1 cellular context compared by ENCODE assay signal in genomic region chrX:118726887-118727685, GRCh38.
TF ChIP-seq lines count a peak whose summit lies in the region.

Gene IL13RA1, plus strand, starts transcription at chrX:118727606. Its CDS starts 33 bp downstream, at chrX:118727639.

TF ChIP-seq in HepG2, 621 proteins besides CTCF, POLR2A, EP300 and RAD21 (continued from another document):
- 0 out of 2 replicates have a peak, but pooled peaks have one; percentile 58 for TF ChIP-seq ZMYM2 (CRISPR knock-in tag; IDR thresholded peaks at IDR 0.05)
- peak; percentile 46; the same call in 1 of the 2 replicates for TF ChIP-seq ZNF441 (CRISPR knock-in tag; IDR thresholded peaks at IDR 0.05; ENCODE audit: borderline replicate concordance)
- no peak for TF ChIP-seq MLX (CRISPR knock-in tag; IDR thresholded peaks at IDR 0.05)
- peak; percentile 59; the same call in 1 of the 2 replicates for TF ChIP-seq ETV5 (CRISPR knock-in tag; IDR thresholded peaks at IDR 0.05; ENCODE audit: borderline replicate concordance)
- no peak for TF ChIP-seq SCMH1 (CRISPR knock-in tag; IDR thresholded peaks at IDR 0.05; ENCODE audit: borderline replicate concordance)
- TF ChIP-seq ZBTB3 (CRISPR knock-in tag; IDR thresholded peaks at IDR 0.05; ENCODE audit: borderline replicate concordance, low read depth) = 0 out of 2 replicates have a peak, but pooled peaks have one; percentile 59
- TF ChIP-seq MED8 (CRISPR knock-in tag; IDR thresholded peaks at IDR 0.05; ENCODE audit: insufficient replicate concordance) = peak; percentile 71
- TF ChIP-seq ZBTB46 (CRISPR knock-in tag; IDR thresholded peaks at IDR 0.05; ENCODE audit: borderline replicate concordance) = no peak
- no peak for TF ChIP-seq RBAK (CRISPR knock-in tag; IDR thresholded peaks at IDR 0.05)
- TF ChIP-seq BRD4 (CRISPR knock-in tag; IDR thresholded peaks at IDR 0.05) = no peak
- TF ChIP-seq ZSCAN12 (CRISPR knock-in tag; IDR thresholded peaks at IDR 0.05) = no peak
- TF ChIP-seq AHDC1 (CRISPR knock-in tag; IDR thresholded peaks at IDR 0.05; ENCODE audit: borderline replicate concordance) = peak; percentile 81; the same call in 1 of the 2 replicates
- peak; percentile 97 for TF ChIP-seq SALL1 (CRISPR knock-in tag; IDR thresholded peaks at IDR 0.05)
- TF ChIP-seq DR1 (CRISPR knock-in tag; IDR thresholded peaks at IDR 0.05) = no peak
- no peak for TF ChIP-seq SNAPC2 (CRISPR knock-in tag; IDR thresholded peaks at IDR 0.05)
- no peak for TF ChIP-seq PRPF4 (IDR thresholded peaks at IDR 0.05; ENCODE audit: low read depth, low read length, poor library complexity, severe bottlenecking)
- TF ChIP-seq ZNF280D (CRISPR knock-in tag; IDR thresholded peaks at IDR 0.05) = peak; percentile 64; the same call in 1 of the 2 replicates
- peak; percentile 11; the same call in 1 of the 2 replicates for TF ChIP-seq YEATS4 (CRISPR knock-in tag; IDR thresholded peaks at IDR 0.05; ENCODE audit: borderline replicate concordance)
- TF ChIP-seq NR2F6 (IDR thresholded peaks at IDR 0.05) = peak; percentile 90
- peak; percentile 87 for TF ChIP-seq NR2F6 (CRISPR knock-in tag; IDR thresholded peaks at IDR 0.05)
- TF ChIP-seq RCOR2 (CRISPR knock-in tag; IDR thresholded peaks at IDR 0.05) = no peak
- TF ChIP-seq ZNF879 (CRISPR knock-in tag; IDR thresholded peaks at IDR 0.05) = no peak
- TF ChIP-seq ZNF3 (CRISPR knock-in tag; IDR thresholded peaks at IDR 0.05) = no peak
